Comparison of ENCODE assay signal across 8 cellular contexts in the genomic region with DNA sequence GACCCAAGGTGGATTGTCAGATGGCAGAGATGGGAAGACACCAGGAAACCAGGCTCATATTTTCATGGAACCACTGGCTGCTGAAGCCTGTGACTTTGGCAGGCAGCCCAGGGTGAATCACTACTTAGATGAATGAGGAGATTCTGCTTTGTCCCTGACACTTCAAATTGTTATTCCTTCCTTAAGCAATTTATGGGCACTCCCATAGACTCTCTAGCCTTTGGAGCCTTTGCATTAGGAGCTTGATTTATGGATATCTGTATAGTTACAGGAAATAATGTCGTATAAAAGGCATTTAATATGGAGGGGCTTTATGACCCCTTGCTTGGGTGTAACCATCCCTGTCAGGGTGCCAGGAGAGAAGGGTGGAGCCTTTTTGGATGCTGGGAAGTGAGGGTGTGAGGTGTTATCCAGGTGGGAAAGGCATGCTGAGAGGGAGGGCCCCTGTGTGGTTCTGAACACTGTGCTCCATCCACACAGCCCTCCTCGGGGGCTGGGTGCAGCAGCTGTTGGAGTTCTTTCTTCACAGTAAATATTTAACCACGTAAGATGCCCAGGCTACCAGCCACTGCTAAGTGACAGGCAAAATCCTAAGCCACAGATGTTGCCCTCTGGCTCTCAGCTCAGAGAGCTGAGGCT. TPM values are rescaled to one million over a fixed set of nuclear protein-coding genes. Genes with fewer than 3 reads are reported as not detected.
A peak's percentile ranks its signal among the peaks of the same experiment; 100 is the strongest.
DNase-seq lines count a peak whose midpoint lies in the region; ATAC-seq and TF ChIP-seq lines count a peak whose summit lies in the region.

No MANE protein-coding gene starts in this region.

- H3K27ac ChIP-seq in brain microvascular endothelial cell = no peak overlapping the region

- no peak for TF ChIP-seq CTCF in CD14-positive monocyte (IDR thresholded peaks at IDR 0.05)
- no peak for TF ChIP-seq CTCF in brain microvascular endothelial cell (IDR thresholded peaks at IDR 0.05; ENCODE audit: low read depth, low read length, missing control alignments)
- no peak for TF ChIP-seq CTCF in mesothelial cell of epicardium (IDR thresholded peaks at IDR 0.05; ENCODE audit: unreplicated experiment)

- H3K27ac Mint-ChIP-seq in CD14-positive monocyte (peak overlapping the region in 6 of 7 donors; percentile 11 to 70 (median 54)), mesothelial cell of epicardium (peak overlapping the region; percentile 33)
- no peak overlapping the region for H3K27ac Mint-ChIP-seq in activated naive CD8-positive, alpha-beta T cell treated with anti-CD3 and anti-CD28 coated beads, Interleukin-2, amount 50 U/mL, for 24 hours

- peaks cover 0 to 4% of the 10 kb centered on the region in 2 donors for H3K36me3 Mint-ChIP-seq in CD14-positive monocyte
- H3K36me3 Mint-ChIP-seq in mesothelial cell of epicardium = no peaks in the 10 kb centered on the region
- H3K36me3 Mint-ChIP-seq in activated naive CD8-positive, alpha-beta T cell treated with anti-CD3 and anti-CD28 coated beads, Interleukin-2, amount 50 U/mL, for 24 hours (ENCODE audit: low read depth) = no peaks in the 10 kb centered on the region

- in situ Hi-C loops in brain microvascular endothelial cell (cut with HindIII; ENCODE audit: low pct_ligation_motif_present, low sequenced_read_pairs) = no loop called here

- H3K27me3 Mint-ChIP-seq in CD14-positive monocyte (ENCODE audit: low read depth in 3 of 3) (peaks cover 0 to 2% (median 0%) of the 10 kb centered on the region in 3 donors), mesothelial cell of epicardium (ENCODE audit: low read depth) (peaks cover 5% of the 10 kb centered on the region)
- no peaks in the 10 kb centered on the region for H3K27me3 Mint-ChIP-seq in activated naive CD8-positive, alpha-beta T cell treated with anti-CD3 and anti-CD28 coated beads, Interleukin-2, amount 50 U/mL, for 24 hours

- H3K36me3 ChIP-seq in brain microvascular endothelial cell (replicated peaks) = no peaks in the 10 kb centered on the region

- DNase-seq in CD14-positive monocyte (ENCODE audit: low spot score) (no peak), NCI-H2029 treated with DMSO at 0.1 percent for 48 hours (lab: John Stamatoyannopoulos, UW) (peak; percentile 89), brain microvascular endothelial cell (peak; percentile 89), mesothelial cell of epicardium (ENCODE audit: low spot score in 2 of 2, unreplicated experiment in 2 of 2) (peak; percentile 25 to 44)
- no peak for DNase-seq in activated naive CD8-positive, alpha-beta T cell treated with anti-CD3 and anti-CD28 coated beads, Interleukin-2, amount 50 U/mL, for 24 hours
- no peak for DNase-seq in effector CD4-positive, alpha-beta T cell

- no peak overlapping the region for H3K4me3 Mint-ChIP-seq in CD14-positive monocyte
- no peak overlapping the region for H3K4me3 Mint-ChIP-seq in mesothelial cell of epicardium
- H3K4me3 Mint-ChIP-seq in activated naive CD8-positive, alpha-beta T cell treated with anti-CD3 and anti-CD28 coated beads, Interleukin-2, amount 50 U/mL, for 24 hours = no peak overlapping the region

- H3K9me3 Mint-ChIP-seq in CD14-positive monocyte = peaks cover 0 to 1% (median 0%) of the 10 kb centered on the region in 7 donors
- H3K9me3 Mint-ChIP-seq in mesothelial cell of epicardium = no peaks in the 10 kb centered on the region
- no peaks in the 10 kb centered on the region for H3K9me3 Mint-ChIP-seq in activated naive CD8-positive, alpha-beta T cell treated with anti-CD3 and anti-CD28 coated beads, Interleukin-2, amount 50 U/mL, for 24 hours

- intact Hi-C loops in CD14-positive monocyte (cut with micrococcal nuclease) = no loop called here

- peaks cover 27% of the 10 kb centered on the region for H3K4me1 Mint-ChIP-seq in CD14-positive monocyte
- H3K4me1 Mint-ChIP-seq in mesothelial cell of epicardium = peaks cover 12% of the 10 kb centered on the region
- H3K4me1 Mint-ChIP-seq in activated naive CD8-positive, alpha-beta T cell treated with anti-CD3 and anti-CD28 coated beads, Interleukin-2, amount 50 U/mL, for 24 hours = peaks cover 2% of the 10 kb centered on the region

- H3K4me3 ChIP-seq in brain microvascular endothelial cell (ENCODE audit: low read depth, low read length) = no peak overlapping the region

- H3K27me3 ChIP-seq in brain microvascular endothelial cell (replicated peaks) = no peaks in the 10 kb centered on the region

- ATAC-seq in HG03442 (IDR thresholded peaks at IDR 0.05; ENCODE audit: unreplicated experiment) = no peak
- ATAC-seq in activated naive CD8-positive, alpha-beta T cell treated with anti-CD3 and anti-CD28 coated beads, Interleukin-2, amount 50 U/mL, for 24 hours = no peak
- ATAC-seq in GM18870 (IDR thresholded peaks at IDR 0.05; ENCODE audit: unreplicated experiment) = no peak

RNA-seq across cellular contexts. Expression of a gene that starts 35.3 kb away (rescaled TPM):
- 10 to 100 TPM; 11.7 to 16.2 TPM for polyA plus RNA-seq in CD14-positive monocyte
- 0.24 to 0.31 TPM (median 0.29 TPM) in 3 replicates for total RNA-seq in mesothelial cell of epicardium

RNA-seq across cellular contexts. Expression of a gene that starts 38.6 kb away (rescaled TPM):
- not detected for polyA plus RNA-seq in CD14-positive monocyte
- 0.36 to 0.65 TPM in 2 of 3 replicates, not detected in the other for total RNA-seq in mesothelial cell of epicardium

RNA-seq across cellular contexts. Expression of a gene that starts 41.9 kb away (rescaled TPM):
- polyA plus RNA-seq in CD14-positive monocyte = 100 to 1,000 TPM; 270 TPM
- total RNA-seq in mesothelial cell of epicardium = 44.4 to 48.6 TPM (median 47.3 TPM) in 3 replicates

RNA-seq across cellular contexts. Expression of a gene that starts 42.0 kb away (rescaled TPM):
- 100 to 1,000 TPM; 143 to 160 TPM for polyA plus RNA-seq in CD14-positive monocyte
- total RNA-seq in mesothelial cell of epicardium = 48.8 to 51.9 TPM (median 51.5 TPM) in 3 replicates

RNA-seq across cellular contexts. Expression of a gene that starts 46.7 kb away (rescaled TPM):
- under 1 TPM in 1 of 2 donors, not detected in 1; 0.20 TPM for polyA plus RNA-seq in CD14-positive monocyte
- total RNA-seq in mesothelial cell of epicardium = 38.2 to 43.4 TPM (median 38.9 TPM) in 3 replicates

Comparison
In these comparisons a context has a peak if more than half of its experiments do, and no peak if none do; other contexts are left out.
1. DNase-seq: peak in NCI-H2029 treated with DMSO at 0.1 percent for 48 hours (single experiment), brain microvascular endothelial cell (single experiment) and mesothelial cell of epicardium (2 of 2); none in CD14-positive monocyte (single experiment), activated naive CD8-positive, alpha-beta T cell treated with anti-CD3 and anti-CD28 coated beads, Interleukin-2, amount 50 U/mL, for 24 hours (single experiment) and effector CD4-positive, alpha-beta T cell (single experiment).